In genomic region chr10:96538683-96539082, GRCh38 we compare ENCODE assay signal across 10 cellular contexts. TPM values are rescaled to one million over a fixed set of nuclear protein-coding genes. Genes with fewer than 3 reads are reported as not detected.
"Had no signal": no experiment of that assay in that cellular context is flagged by ENCODE, and none has a peak within 500 bp of the region (broad histone marks: within the 10 kb centered on the region; RNA-seq: fewer than 3 reads in every experiment).

No MANE protein-coding gene starts in this region.

- ATAC-seq: GM23338, HCT116, HepG2 had no signal

- H3K27ac ChIP-seq: HL-60, KMS-11 had no signal

- FAIRE-seq: H1, HepG2 had no signal

- DNase-seq: H7, HFFc6, KBM-7 had no signal

- H3K4me3 ChIP-seq: GM23338, HAP-1 had no signal

- H3K9me3 ChIP-seq: HAP-1 had no signal

RNA-seq across cellular contexts. Expression of gene TLL2, which starts 25.0 kb away (rescaled TPM):
- polyA plus RNA-seq: HepG2 had no signal
